8 cellular contexts compared by ENCODE assay signal in genomic region chr7:51162724-51163329, GRCh38.
DNase-seq lines count a peak whose midpoint lies in the region; ATAC-seq lines count a peak whose summit lies in the region.

No MANE protein-coding gene starts in this region.

- H3K4me3 ChIP-seq in BLaER1 treated with 17β-estradiol and CSF1 and Interleukin-3, amounts not matched to agents 10 nM and 100 nM = peak overlapping the region in 1 of 10 experiments; percentile 26; a peak in 1 of 20 replicates

- DNase-seq in NCI-H2227 (lab: John Stamatoyannopoulos, UW; ENCODE audit: unreplicated experiment) (peak; percentile 83), cerebellar cortex (ENCODE audit: low spot score) (peak; percentile 95), left lobe of liver (ENCODE audit: low spot score) (peak; percentile 70)
- DNase-seq in activated CD4-positive, CD25-positive, alpha-beta regulatory T cell (lab: John Stamatoyannopoulos, UW) = peak in 3 of 4 experiments; percentile 4 to 42 (median 25)
- peak; percentile 13 to 23 (median 19) for DNase-seq in stimulated activated CD4-positive, alpha-beta T cell treated with anti-CD3 and anti-CD28 coated beads, TNF-alpha, amount 100 ng/mL, for 4 hours (ENCODE audit: low read depth in 3 of 3)

- peak overlapping the region in 4 of 11 experiments; percentile 17 to 34 (median 25); a peak in 5 of 22 replicates for H3K27ac ChIP-seq in BLaER1 treated with 17β-estradiol and CSF1 and Interleukin-3, amounts not matched to agents 10 nM and 100 nM

- H3K9ac ChIP-seq in BLaER1 treated with 17β-estradiol and CSF1 and Interleukin-3, amounts not matched to agents 10 nM and 100 nM = 0 out of 22 replicates have a peak overlapping the region, but pooled peaks of 4 of the 11 experiments have one; percentile 20 to 30 (median 23)

- no peaks in the 10 kb centered on the region for H3K9me3 ChIP-seq in BLaER1 treated with 17β-estradiol and CSF1 and Interleukin-3, amounts not matched to agents 10 nM and 100 nM (replicated peaks in 1 of 11)

- ATAC-seq in GM19035 (IDR thresholded peaks at IDR 0.05; ENCODE audit: unreplicated experiment) (peak; percentile 92), HG03159 (IDR thresholded peaks at IDR 0.05; ENCODE audit: unreplicated experiment) (peak; percentile 96), left lobe of liver (peak; percentile 93)

- H4K20me1 ChIP-seq in BLaER1 treated with 17β-estradiol and CSF1 and Interleukin-3, amounts not matched to agents 10 nM and 100 nM = no peaks in the 10 kb centered on the region

- H3K27me3 ChIP-seq in BLaER1 treated with 17β-estradiol and CSF1 and Interleukin-3, amounts not matched to agents 10 nM and 100 nM = no peaks in the 10 kb centered on the region

- H3K4me1 ChIP-seq in BLaER1 treated with 17β-estradiol and CSF1 and Interleukin-3, amounts not matched to agents 10 nM and 100 nM = peaks cover 11 to 53% (median 46%) of the 10 kb centered on the region in 10 experiments

- H3K4me2 ChIP-seq in BLaER1 treated with 17β-estradiol and CSF1 and Interleukin-3, amounts not matched to agents 10 nM and 100 nM = peak overlapping the region; percentile 35 to 64 (median 56); a peak in 21 of 22 replicates

- H3K36me3 ChIP-seq in BLaER1 treated with 17β-estradiol and CSF1 and Interleukin-3, amounts not matched to agents 10 nM and 100 nM = no peaks in the 10 kb centered on the region

Comparison
In these comparisons a context has a peak if more than half of its experiments do, and no peak if none do; other contexts are left out.
1. DNase-seq: peak in every context shown above with its lines; median percentile 95 in cerebellar cortex; 83 in NCI-H2227; 70 in left lobe of liver; 25 in activated CD4-positive, CD25-positive, alpha-beta regulatory T cell; 19 in stimulated activated CD4-positive, alpha-beta T cell treated with anti-CD3 and anti-CD28 coated beads, TNF-alpha, amount 100 ng/mL, for 4 hours.